ENCODE assay signal across 14 cellular contexts in genomic region chr9:97848237-97848581, GRCh38. TPM values are rescaled to one million over a fixed set of nuclear protein-coding genes. Genes with fewer than 3 reads are reported as not detected.
A peak's percentile ranks its signal among the peaks of the same experiment; 100 is the strongest.
DNase-seq lines count a peak whose midpoint lies in the region; ATAC-seq, FAIRE-seq and TF ChIP-seq lines count a peak whose summit lies in the region.
"Had no signal": no experiment of that assay in that cellular context is flagged by ENCODE, and none has a peak within 500 bp of the region (broad histone marks: within the 10 kb centered on the region; RNA-seq: fewer than 3 reads in every experiment).

No MANE protein-coding gene starts in this region.

- H3K4me3 Mint-ChIP-seq in memory B cell, result peak overlapping the region; percentile 46

- RAD21 ChIA-PET in GM12878 (lab: Charles Lee; ENCODE audit: unreplicated experiment), result no interaction called here

- intact Hi-C loops in heart right ventricle (cut with DNase I), result no loop called here
- intact Hi-C loops in left ventricle myocardium superior (cut with micrococcal nuclease), result no loop called here
- intact Hi-C loops in GM12878 (cut with micrococcal nuclease; ENCODE audit: unreplicated experiment), result no loop called here
- intact Hi-C loops in vagina (cut with DNase I), result no loop called here

- no peak overlapping the region for H2AFZ ChIP-seq in GM12878 (ENCODE audit: control insufficient read depth, low read depth, low read length)

- no peak overlapping the region for H3K27ac Mint-ChIP-seq in memory B cell
- H3K27ac Mint-ChIP-seq: activated naive CD4-positive, alpha-beta T cell treated with anti-CD3 and anti-CD28 coated beads, Interleukin-2, amount 50 U/mL, for 72 hours had no signal

- DNase-seq in heart right ventricle (no peak), left ventricle myocardium superior (no peak), GM12878 (ENCODE audit: low read depth, low spot score) (no peak), memory B cell (ENCODE audit: low spot score in 2 of 2) (no peak), vagina (ENCODE audit: extremely low spot score in 2 of 2) (no peak), hippocampal formation (lab: John Stamatoyannopoulos, UW) (no peak), OCI-M1 (lab: John Stamatoyannopoulos, UW) (no peak), HAP-1 (ENCODE audit: low spot score in 2 of 2) (no peak)
- DNase-seq: activated CD4-positive, alpha-beta T cell treated with anti-CD3 and anti-CD28 coated beads, Interleukin-2, amount 50 U/mL, for 4 hours; NCI-H748 treated with DMSO at 0.1 percent for 48 hours had no signal

- H3K79me2 ChIP-seq in GM12878 (ENCODE audit: control insufficient read depth, insufficient read depth, low read length), result no peaks in the 10 kb centered on the region

- no peaks in the 10 kb centered on the region for H3K9me3 ChIP-seq in heart right ventricle
- H3K9me3 ChIP-seq in GM12878 (replicated peaks; ENCODE audit: control insufficient read depth, insufficient read depth, low read length), result no peaks in the 10 kb centered on the region
- H3K9me3 ChIP-seq in vagina, result no peaks in the 10 kb centered on the region
- H3K9me3 ChIP-seq in HAP-1, result peaks cover 5% of the 10 kb centered on the region; the same call in 1 of the 2 replicates
- H3K9me3 ChIP-seq: prostate gland had no signal

- no peak for TF ChIP-seq CTCF in heart right ventricle (IDR thresholded peaks at IDR 0.05)
- no peak for TF ChIP-seq CTCF in GM12878 (IDR thresholded peaks at IDR 0.05 in 2 of 3, conservative IDR thresholded peaks at IDR 0.05 in 1 of 3; ENCODE audit: control insufficient read depth in 2 of 3, extremely low read depth in 1 of 3, insufficient read depth in 1 of 3, low read depth in 3 of 3, low read length in 3 of 3)
- no peak for TF ChIP-seq CTCF in vagina (IDR thresholded peaks at IDR 0.05)

- no peak overlapping the region for H3K27ac ChIP-seq in heart right ventricle
- no peak overlapping the region for H3K27ac ChIP-seq in GM12878 (ENCODE audit: control insufficient read depth, insufficient read depth)
- H3K27ac ChIP-seq in vagina, result no peak overlapping the region
- H3K27ac ChIP-seq: prostate gland, SK-N-MC had no signal

- TF ChIP-seq EP300 in GM12878 (IDR thresholded peaks at IDR 0.05; ENCODE audit: borderline replicate concordance in 1 of 2, control insufficient read depth in 1 of 2, low read depth in 2 of 2, low read length in 2 of 2), result no peak

- H3K36me3 ChIP-seq in heart right ventricle (no peaks in the 10 kb centered on the region), GM12878 (ENCODE audit: control insufficient read depth in 2 of 2, insufficient read depth in 2 of 2, low read length in 1 of 2) (no peaks in the 10 kb centered on the region), vagina (no peaks in the 10 kb centered on the region), HAP-1 (replicated peaks) (no peaks in the 10 kb centered on the region)
- H3K36me3 ChIP-seq: prostate gland had no signal

- FAIRE-seq in GM12878 (lab: Jason Lieb, UNC), result no peak
- FAIRE-seq: kidney had no signal

- H3K27me3 ChIP-seq in heart right ventricle, result peaks cover 31 to 100% (median 97%) of the 10 kb centered on the region in 7 donors
- H3K27me3 ChIP-seq in GM12878 (replicated peaks in 1 of 2; ENCODE audit: control insufficient read depth in 2 of 2, insufficient read depth in 2 of 2, low read length in 1 of 2), result peaks cover 12 to 40% of the 10 kb centered on the region in 2 experiments
- H3K27me3 ChIP-seq in vagina, result no peaks in the 10 kb centered on the region
- peaks cover 37% of the 10 kb centered on the region for H3K27me3 ChIP-seq in HAP-1 (ENCODE audit: low read depth)

- peaks cover 22% of the 10 kb centered on the region for H3K27me3 Mint-ChIP-seq in memory B cell

- CTCF ChIA-PET in GM12878 (lab: Yijun Ruan, JAX), result no interaction called here

- POLR2A ChIA-PET in GM12878 (lab: Charles Lee), result no interaction called here

- no peaks in the 10 kb centered on the region for H3K9me3 Mint-ChIP-seq in memory B cell
- H3K9me3 Mint-ChIP-seq: activated naive CD4-positive, alpha-beta T cell treated with anti-CD3 and anti-CD28 coated beads, Interleukin-2, amount 50 U/mL, for 72 hours had no signal

- peaks cover 4% of the 10 kb centered on the region for H3K4me1 Mint-ChIP-seq in memory B cell

- TF ChIP-seq RAD21 in GM12878 (IDR thresholded peaks at IDR 0.05; ENCODE audit: insufficient read depth, low read depth, low read length), result no peak

- no peaks in the 10 kb centered on the region for H3K36me3 Mint-ChIP-seq in memory B cell

- no peaks in the 10 kb centered on the region for H4K20me1 ChIP-seq in GM12878 (ENCODE audit: control insufficient read depth, insufficient read depth)

- H3K4me2 ChIP-seq in GM12878 (ENCODE audit: control insufficient read depth, insufficient read depth), result peak overlapping the region; percentile 60; the same call in 1 of the 2 replicates

- no peak overlapping the region for H3K9ac ChIP-seq in GM12878 (ENCODE audit: control insufficient read depth, insufficient read depth, low read length)

- H3K4me1 ChIP-seq in heart right ventricle (peaks cover 0 to 34% (median 28%) of the 10 kb centered on the region in 9 donors), GM12878 (ENCODE audit: control insufficient read depth, insufficient read depth, low read length) (no peaks in the 10 kb centered on the region), vagina (peaks cover 38% of the 10 kb centered on the region), HAP-1 (no peaks in the 10 kb centered on the region)

- SMC1A ChIA-PET in GM12878 (lab: Charles Lee; ENCODE audit: uncharacterized antibody, unreplicated experiment), result no interaction called here

- in situ Hi-C loops in GM12878 (cut with MboI), result no loop called here
- in situ Hi-C loops in HAP-1 (cut with MboI; ENCODE audit: low sequenced_read_pairs), result no loop called here

- ATAC-seq in heart right ventricle (no peak), left ventricle myocardium superior (no peak), GM12878 (no peak), memory B cell (ENCODE audit: low read depth) (no peak)

- TF ChIP-seq POLR2A in GM12878 (IDR thresholded peaks at IDR 0.05; ENCODE audit: low read depth, low read length) (no peak), vagina (IDR thresholded peaks at IDR 0.05) (no peak)

- H3K4me3 ChIP-seq in heart right ventricle (peak overlapping the region in 6 of 10 donors; percentile 14 to 34 (median 19)), GM12878 (no peak overlapping the region), vagina (peak overlapping the region; percentile 13 to 15), HAP-1 (no peak overlapping the region)
- H3K4me3 ChIP-seq: prostate gland, SK-N-MC had no signal

- no TSS peak for BruUV-seq in GM12878 (replicated peaks; lab: Mats Ljungman, UMichigan)

- 2 to 4% methylated on average over 16 of the region's 16 CpGs for WGBS in heart right ventricle, 2 donors
- 9% methylated on average over 16 of the region's 16 CpGs for WGBS in GM12878 (ENCODE audit: insufficient coverage, insufficient replicate concordance, low lambda C conversion rate, missing lambda C conversion rate)

TF ChIP-seq in GM12878, 131 proteins besides CTCF, POLR2A, EP300 and RAD21:
- TF ChIP-seq EZH2 (IDR thresholded peaks at IDR 0.05; ENCODE audit: borderline replicate concordance, control insufficient read depth, low read depth, low read length), result peak; percentile 95; the same call in 1 of the 2 replicates
- TF ChIP-seq PML (IDR thresholded peaks at IDR 0.05; ENCODE audit: low read length), result no peak

RNA-seq across cellular contexts. Expression of gene FOXE1, which starts 4.8 kb away (rescaled TPM):
- total RNA-seq in heart right ventricle, result not detected
- not detected for polyA plus RNA-seq in heart right ventricle
- not detected for total RNA-seq in left ventricle myocardium superior
- total RNA-seq in GM12878 (2013; cell fraction: nucleolus; rRNA removed), result not detected in 2 replicates
- total RNA-seq in GM12878 (2014; rRNA removed), result not detected in 2 replicates
- total RNA-seq in GM12878 (2014; rRNA removed; fragmentation: Illumina TruSeq; extraction: Trizol), result not detected in 2 replicates
- not detected in 2 replicates for total RNA-seq in GM12878 (2021)
- polyA plus RNA-seq in GM12878 (2011; ENCODE audit: low read depth), result not detected
- polyA plus RNA-seq in GM12878 (2011; rRNA removed), result not detected in 2 replicates
- not detected in 2 replicates for polyA plus RNA-seq in GM12878 (2011; cell fraction: cytosol; rRNA removed)
- polyA plus RNA-seq in GM12878 (2011; cell fraction: nucleus; rRNA removed), result not detected in 2 replicates
- 0.04 TPM in 1 of 2 replicates, not detected in the other for polyA plus RNA-seq in GM12878 (2012)
- not detected in 2 replicates for polyA plus RNA-seq in GM12878 (2014; fragmentation: Illumina TruSeq; extraction: Trizol)
- polyA plus RNA-seq in GM12878 (2014; fragmentation: Nextera tagmentation; extraction: Ambion mirVana), result not detected
- not detected in 2 replicates for polyA plus RNA-seq in GM12878 (2014; rRNA removed)
- not detected for polyA plus RNA-seq in GM12878 (2016; fragmentation: Nextera tagmentation; extraction: Ambion mirVana)
- not detected in 2 replicates for polyA minus RNA-seq in GM12878 (2011; rRNA and poly(A)+ RNA removed)
- polyA minus RNA-seq in GM12878 (2011; cell fraction: cytosol; rRNA and poly(A)+ RNA removed), result not detected in 2 replicates
- polyA minus RNA-seq in GM12878 (2011; cell fraction: nucleus; rRNA and poly(A)+ RNA removed), result not detected in 2 replicates
- total RNA-seq in vagina, result 7.9 TPM

Comparison
In these comparisons a context has a peak if more than half of its experiments do, and no peak if none do; other contexts are left out.
1. H3K4me3 ChIP-seq: peak in heart right ventricle (6 of 10) and vagina (2 of 2); none in GM12878 (single experiment) and HAP-1 (single experiment).